Comparison of ENCODE assay signal across 21 cellular contexts in the genomic region with DNA sequence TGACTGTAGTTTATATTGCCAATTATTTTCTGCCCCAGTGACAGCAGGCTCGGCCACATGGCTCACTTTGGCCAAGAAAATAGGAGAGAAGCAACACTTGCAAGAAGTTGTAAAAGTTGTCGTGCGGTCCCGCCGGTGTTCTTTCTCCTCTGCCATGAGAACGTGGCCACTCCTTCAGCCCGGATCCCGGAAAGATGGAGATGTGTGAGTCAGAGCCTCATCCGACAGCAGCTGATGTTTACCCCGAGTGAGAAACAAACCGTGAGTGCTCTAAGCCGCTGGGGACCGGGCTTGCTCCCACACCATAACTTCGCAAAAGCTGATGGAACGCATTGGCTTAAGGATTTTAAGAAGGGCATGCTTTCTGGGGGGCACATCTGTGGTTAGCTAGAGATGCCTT.
DNase-seq lines count a peak whose midpoint lies in the region; ATAC-seq and TF ChIP-seq lines count a peak whose summit lies in the region.
"Had no signal": no experiment of that assay in that cellular context is flagged by ENCODE, and none has a peak within 500 bp of the region (broad histone marks: within the 10 kb centered on the region; RNA-seq: fewer than 3 reads in every experiment).

No MANE protein-coding gene starts in this region.

- H3F3A ChIP-seq in neural progenitor cell (ENCODE audit: low read depth): no peaks in the 10 kb centered on the region

- H4K20me1 ChIP-seq in neural progenitor cell (ENCODE audit: low read depth): no peaks in the 10 kb centered on the region

- H3K4me3 Mint-ChIP-seq in neural progenitor cell: no peak overlapping the region
- H3K4me3 Mint-ChIP-seq: activated T-cell treated with anti-CD3 and anti-CD28 coated beads, Interleukin-2, amount 50 U/mL, for 72 hours; stimulated activated effector memory CD8-positive, alpha-beta T cell treated with anti-CD3 and anti-CD28 coated beads, Interleukin-12 subunit alpha, Interleukin-12 subunit beta, amount 100 ng/mL, for 72 hours had no signal

- H3K27ac Mint-ChIP-seq in neural progenitor cell: no peak overlapping the region
- H3K27ac Mint-ChIP-seq: activated T-cell treated with anti-CD3 and anti-CD28 coated beads, Interleukin-2, amount 50 U/mL, for 72 hours; stimulated activated effector memory CD8-positive, alpha-beta T cell treated with anti-CD3 and anti-CD28 coated beads, Interleukin-12 subunit alpha, Interleukin-12 subunit beta, amount 100 ng/mL, for 72 hours had no signal

- no peaks in the 10 kb centered on the region for H3K36me3 ChIP-seq in neural progenitor cell
- H3K36me3 ChIP-seq in psoas muscle (ENCODE audit: insufficient read depth in 1 of 2, low read depth in 1 of 2): no peaks in the 10 kb centered on the region
- H3K36me3 ChIP-seq: cardiac muscle cell, left ventricle myocardium inferior, spleen, thyroid gland had no signal

- DNase-seq in D341Med (ENCODE audit: low spot score): peak; percentile 24
- DNase-seq in HPDE6-E6E7 (ENCODE audit: extremely low spot score): peak; percentile 28
- DNase-seq in astrocyte of the hippocampus (ENCODE audit: low read depth, low spot score): peak; percentile 12
- DNase-seq in myocyte (ENCODE audit: low read depth): peak; percentile 29
- no peak for DNase-seq in SHP77 treated with DMSO at 0.1 percent for 48 hours (lab: John Stamatoyannopoulos, UW)
- no peak for DNase-seq in activated CD4-positive, CD25-positive, alpha-beta regulatory T cell treated with anti-CD3 and anti-CD28 coated beads, Interleukin-2, amount 50 U/mL, for 72 hours
- DNase-seq in neural progenitor cell (ENCODE audit: low spot score): no peak
- DNase-seq in psoas muscle: no peak
- DNase-seq: activated CD4-positive, alpha-beta T cell treated with anti-CD3 and anti-CD28 coated beads, Interleukin-2, amount 50 U/mL, for 1 hour; activated T-cell treated with anti-CD3 and anti-CD28 coated beads, Interleukin-2, amount 50 U/mL, for 72 hours; C1 segment of cervical spinal cord; effector memory CD4-positive, alpha-beta T cell; left ventricle myocardium inferior; NCI-H1694; NCI-H345; posterior cingulate gyrus; spleen; thyroid gland had no signal

- no peak for TF ChIP-seq CTCF in neural progenitor cell (IDR thresholded peaks at IDR 0.05)
- TF ChIP-seq CTCF in psoas muscle (IDR thresholded peaks at IDR 0.05): no peak

- H3K27me3 Mint-ChIP-seq in neural progenitor cell (ENCODE audit: insufficient read depth, low read depth): peaks cover 7% of the 10 kb centered on the region

- peaks cover 6% of the 10 kb centered on the region for H3K27me3 ChIP-seq in neural progenitor cell
- H3K27me3 ChIP-seq in psoas muscle (ENCODE audit: insufficient read depth in 3 of 3, low read length in 2 of 3): peaks cover 0 to 36% (median 0%) of the 10 kb centered on the region in 3 donors
- H3K27me3 ChIP-seq: thyroid gland had no signal

- no peaks in the 10 kb centered on the region for H3K36me3 Mint-ChIP-seq in neural progenitor cell

- intact Hi-C loops in psoas muscle (cut with DNase I): no loop called here

- no peaks in the 10 kb centered on the region for H3K9me3 Mint-ChIP-seq in neural progenitor cell
- H3K9me3 Mint-ChIP-seq: activated T-cell treated with anti-CD3 and anti-CD28 coated beads, Interleukin-2, amount 50 U/mL, for 72 hours; stimulated activated effector memory CD8-positive, alpha-beta T cell treated with anti-CD3 and anti-CD28 coated beads, Interleukin-12 subunit alpha, Interleukin-12 subunit beta, amount 100 ng/mL, for 72 hours had no signal

- H3K9me3 ChIP-seq in neural progenitor cell (ENCODE audit: low read depth) (no peaks in the 10 kb centered on the region), psoas muscle (no peaks in the 10 kb centered on the region)
- H3K9me3 ChIP-seq: left ventricle myocardium inferior, spleen, thyroid gland had no signal

- peaks cover 8% of the 10 kb centered on the region for H3K4me1 ChIP-seq in neural progenitor cell
- H3K4me1 ChIP-seq in psoas muscle: no peaks in the 10 kb centered on the region
- H3K4me1 ChIP-seq: left ventricle myocardium inferior, spleen had no signal

- H3K27ac ChIP-seq in neural progenitor cell (no peak overlapping the region), psoas muscle (no peak overlapping the region)
- H3K27ac ChIP-seq: cardiac muscle cell, left ventricle myocardium inferior, SK-N-MC, spleen, thyroid gland had no signal

- no peak overlapping the region for H2AFZ ChIP-seq in neural progenitor cell (replicated peaks)

- H3K4me3 ChIP-seq in neural progenitor cell (no peak overlapping the region), psoas muscle (no peak overlapping the region)
- H3K4me3 ChIP-seq: cardiac muscle cell, left ventricle myocardium inferior, SK-N-MC, spleen, thyroid gland had no signal

- H3K9ac ChIP-seq in neural progenitor cell: no peak overlapping the region

- no peak overlapping the region for H3K4me2 ChIP-seq in neural progenitor cell

- no peaks in the 10 kb centered on the region for H3K79me2 ChIP-seq in neural progenitor cell (ENCODE audit: low read depth)

- no peaks in the 10 kb centered on the region for H3K4me1 Mint-ChIP-seq in neural progenitor cell

- no peak for ATAC-seq in psoas muscle
- ATAC-seq: activated T-cell treated with anti-CD3 and anti-CD28 coated beads, Interleukin-2, amount 50 U/mL, for 72 hours; stimulated activated effector memory CD8-positive, alpha-beta T cell treated with anti-CD3 and anti-CD28 coated beads, Interleukin-12 subunit alpha, Interleukin-12 subunit beta, amount 100 ng/mL, for 72 hours had no signal

- 16 to 29% (median 20%) methylated on average over 15 of the region's 15 CpGs for WGBS in psoas muscle, 3 donors

Comparison
In these comparisons a context has a peak if more than half of its experiments do, and no peak if none do; other contexts are left out.
1. DNase-seq: peak in D341Med (single experiment), HPDE6-E6E7 (single experiment), astrocyte of the hippocampus (single experiment) and myocyte (single experiment); none in SHP77 treated with DMSO at 0.1 percent for 48 hours (single experiment), activated CD4-positive, CD25-positive, alpha-beta regulatory T cell treated with anti-CD3 and anti-CD28 coated beads, Interleukin-2, amount 50 U/mL, for 72 hours (single experiment), neural progenitor cell (single experiment) and psoas muscle (0 of 2).